Comparison of ENCODE assay signal across 1 cellular context in the genomic region with DNA sequence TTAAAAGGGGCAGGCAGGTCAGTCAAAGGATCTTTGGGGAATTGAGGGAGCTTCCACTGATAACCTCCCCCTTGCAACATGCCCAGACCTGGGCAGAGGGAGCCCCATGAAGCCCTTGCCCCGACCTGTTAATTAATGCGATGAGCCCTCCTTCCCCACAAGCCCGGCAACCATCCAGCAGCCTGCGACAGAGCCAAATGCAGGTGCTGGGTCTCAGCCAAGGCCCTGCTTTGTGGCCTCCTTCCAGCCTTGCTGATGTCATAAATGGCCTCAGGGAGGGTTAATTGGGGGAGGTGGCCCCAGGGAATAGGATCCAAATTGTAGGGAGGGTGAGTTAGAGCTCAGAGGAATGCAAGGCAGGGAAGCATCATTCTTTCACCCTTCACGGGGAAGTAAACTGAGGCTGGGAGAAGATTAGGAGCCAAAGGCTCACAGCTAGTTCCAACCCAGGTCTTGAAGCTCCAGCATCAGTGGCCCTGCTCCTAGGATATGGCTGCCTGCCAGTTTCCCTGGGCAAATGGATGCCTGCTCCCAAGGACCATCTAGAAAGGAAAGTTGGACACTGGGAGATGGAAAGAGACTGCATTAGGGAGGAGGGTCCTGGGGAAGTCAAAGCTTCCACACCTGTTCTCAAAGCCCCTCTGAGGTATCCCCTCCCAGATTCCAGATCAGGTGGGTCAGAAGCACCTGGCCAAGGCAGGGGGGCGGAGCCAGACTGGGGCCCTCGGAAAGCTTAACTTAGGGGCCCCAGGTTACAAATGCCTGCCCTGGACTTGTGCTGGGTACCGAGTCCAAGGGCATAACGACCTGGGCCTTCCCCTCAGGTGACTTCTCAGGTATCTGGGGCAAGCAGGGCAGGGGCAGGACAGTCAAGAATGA.
TF ChIP-seq lines count a peak whose summit lies in the region.

No MANE protein-coding gene starts in this region.

TF ChIP-seq in SK-N-SH treated with all-trans-retinoic acid at 6 μM for 48 hours, 23 proteins besides CTCF, POLR2A, EP300 and RAD21 (continued from another document):
- TF ChIP-seq, protein P1, sequence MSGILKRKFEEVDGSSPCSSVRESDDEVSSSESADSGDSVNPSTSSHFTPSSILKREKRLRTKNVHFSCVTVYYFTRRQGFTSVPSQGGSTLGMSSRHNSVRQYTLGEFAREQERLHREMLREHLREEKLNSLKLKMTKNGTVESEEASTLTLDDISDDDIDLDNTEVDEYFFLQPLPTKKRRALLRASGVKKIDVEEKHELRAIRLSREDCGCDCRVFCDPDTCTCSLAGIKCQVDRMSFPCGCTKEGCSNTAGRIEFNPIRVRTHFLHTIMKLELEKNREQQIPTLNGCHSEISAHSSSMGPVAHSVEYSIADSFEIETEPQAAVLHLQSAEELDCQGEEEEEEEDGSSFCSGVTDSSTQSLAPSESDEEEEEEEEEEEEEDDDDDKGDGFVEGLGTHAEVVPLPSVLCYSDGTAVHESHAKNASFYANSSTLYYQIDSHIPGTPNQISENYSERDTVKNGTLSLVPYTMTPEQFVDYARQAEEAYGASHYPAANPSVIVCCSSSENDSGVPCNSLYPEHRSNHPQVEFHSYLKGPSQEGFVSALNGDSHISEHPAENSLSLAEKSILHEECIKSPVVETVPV (CRISPR knock-in tag; IDR thresholded peaks at IDR 0.05), result no peak
- TF ChIP-seq ISL1 (CRISPR knock-in tag; IDR thresholded peaks at IDR 0.05) (peak; percentile 83), ZNF565 (CRISPR knock-in tag; conservative IDR thresholded peaks at IDR 0.05; ENCODE audit: low read depth) (no peak), SNAI2 (CRISPR knock-in tag; IDR thresholded peaks at IDR 0.05) (peak; percentile 69; the same call in 1 of the 2 replicates), TCF4 (CRISPR knock-in tag; IDR thresholded peaks at IDR 0.05; ENCODE audit: borderline replicate concordance) (peak; percentile 68; the same call in 1 of the 2 replicates), ZNF8 (CRISPR knock-in tag; IDR thresholded peaks at IDR 0.05) (no peak)
